13 cellular contexts compared by ENCODE assay signal in the genomic region with DNA sequence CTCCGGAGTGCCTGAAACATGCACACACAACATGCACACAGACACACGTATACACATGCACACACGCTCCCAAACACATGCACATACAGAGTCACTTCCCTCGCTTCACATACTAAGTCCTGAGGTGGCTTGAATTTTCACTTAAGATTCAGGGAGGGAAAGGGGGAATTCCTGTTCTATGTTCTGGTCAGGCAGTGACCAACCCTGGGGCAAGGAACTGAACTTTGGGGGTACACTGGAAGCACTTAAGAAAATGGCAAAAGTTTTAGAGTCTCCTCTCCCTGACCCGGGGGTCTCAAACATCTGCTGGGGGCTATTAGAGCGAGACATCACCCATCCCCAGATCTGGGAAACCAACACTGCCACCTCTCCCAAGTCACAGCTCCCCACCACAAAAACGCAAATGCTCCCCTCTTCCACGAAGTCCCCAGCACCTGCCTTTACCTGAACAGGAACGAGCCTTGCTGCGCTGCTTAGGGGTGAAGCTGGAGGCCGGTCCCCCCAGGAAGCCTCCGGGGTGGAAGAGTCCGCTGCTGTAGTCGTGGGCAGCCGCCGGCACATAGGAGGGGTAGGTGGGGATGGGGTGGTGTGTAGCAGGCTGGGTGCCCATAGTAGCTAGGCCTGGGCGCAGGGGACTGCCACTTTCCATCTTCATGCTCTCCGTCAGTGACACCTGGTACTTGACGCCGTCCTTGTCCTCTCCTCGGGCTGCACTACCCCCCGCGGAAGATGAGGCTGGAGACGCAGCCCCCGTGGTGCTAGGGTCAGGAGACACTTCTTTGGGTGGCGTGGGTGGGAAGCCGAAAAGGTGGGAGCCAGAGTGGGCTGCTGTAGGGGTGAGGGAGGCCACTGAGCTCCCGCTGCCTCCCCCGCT. TPM values are rescaled to one million over a fixed set of nuclear protein-coding genes. Genes with fewer than 3 reads are reported as not detected.
A peak's percentile ranks its signal among the peaks of the same experiment; 100 is the strongest.
DNase-seq lines count a peak whose midpoint lies in the region; TF ChIP-seq lines count a peak whose summit lies in the region.
"Had no signal": no experiment of that assay in that cellular context is flagged by ENCODE, and none has a peak within 500 bp of the region (broad histone marks: within the 10 kb centered on the region; RNA-seq: fewer than 3 reads in every experiment).

No MANE protein-coding gene starts in this region.

- H3K27ac Mint-ChIP-seq in CD8-positive, alpha-beta memory T cell: no peak overlapping the region

- POLR2A ChIA-PET in CD8-positive, alpha-beta memory T cell (lab: Charles Lee): no interaction called here
- POLR2A ChIA-PET in PC-9 (lab: Charles Lee; ENCODE audit: unreplicated experiment): no interaction called here

- H3K4me1 Mint-ChIP-seq in CD8-positive, alpha-beta memory T cell: peaks cover 20 to 54% (median 27%) of the 10 kb centered on the region in 3 donors

- no peaks in the 10 kb centered on the region for H3K36me3 Mint-ChIP-seq in CD8-positive, alpha-beta memory T cell

- peak overlapping the region in 5 of 7 donors; percentile 17 to 66 (median 23) for H3K4me3 Mint-ChIP-seq in CD8-positive, alpha-beta memory T cell

- peaks cover 62 to 76% of the 10 kb centered on the region in 2 donors for H3K27me3 Mint-ChIP-seq in CD8-positive, alpha-beta memory T cell

- peak overlapping the region; percentile 87 for H3K4me2 ChIP-seq in PC-9

- H3K36me3 ChIP-seq in CD8-positive, alpha-beta memory T cell (ENCODE audit: insufficient read depth, low read length): no peaks in the 10 kb centered on the region
- H3K36me3 ChIP-seq in PC-9 (ENCODE audit: low read depth): no peaks in the 10 kb centered on the region
- H3K36me3 ChIP-seq in effector memory CD4-positive, alpha-beta T cell (ENCODE audit: control insufficient read depth, insufficient read depth, low read length): no peaks in the 10 kb centered on the region

- peaks cover 60% of the 10 kb centered on the region for H3K27me3 ChIP-seq in CD8-positive, alpha-beta memory T cell (ENCODE audit: insufficient read depth, low read length, poor library complexity, severe bottlenecking)
- no peaks in the 10 kb centered on the region for H3K27me3 ChIP-seq in PC-9 (ENCODE audit: insufficient read depth, low read depth)
- peaks cover 84% of the 10 kb centered on the region for H3K27me3 ChIP-seq in effector memory CD4-positive, alpha-beta T cell (replicated peaks; ENCODE audit: control insufficient read depth, insufficient read depth, low read length, poor library complexity, severe bottlenecking)

- DNase-seq in CD8-positive, alpha-beta memory T cell: no peak
- DNase-seq in PC-9: no peak
- no peak for DNase-seq in fibroblast of villous mesenchyme (ENCODE audit: low read depth)
- DNase-seq in retinal pigment epithelial cell (ENCODE audit: low read depth): no peak
- DNase-seq in activated effector memory CD4-positive, alpha-beta T cell treated with anti-CD3 and anti-CD28 coated beads, Interleukin-2, amount 50 U/mL, for 16 hours: no peak
- no peak for DNase-seq in effector memory CD4-positive, alpha-beta T cell
- DNase-seq in DMS153 (lab: John Stamatoyannopoulos, UW): no peak
- DNase-seq in cerebellum (ENCODE audit: low spot score): no peak
- DNase-seq: activated CD4-positive, alpha-beta T cell treated with anti-CD3 and anti-CD28 coated beads, Interleukin-2, amount 50 U/mL, for 48 hours; Kasumi-1; left colon had no signal

- no peaks in the 10 kb centered on the region for H3K9me2 ChIP-seq in PC-9 (ENCODE audit: insufficient read depth)

- CTCF ChIA-PET in CD8-positive, alpha-beta memory T cell (lab: Charles Lee): no interaction called here
- CTCF ChIA-PET in PC-9 (lab: Charles Lee): no interaction called here

- peaks cover 20% of the 10 kb centered on the region; the same call in 1 of the 2 replicates for H3F3A ChIP-seq in PC-9 (ENCODE audit: insufficient read depth, low read depth)

- no peaks in the 10 kb centered on the region for H3K9me3 ChIP-seq in CD8-positive, alpha-beta memory T cell (ENCODE audit: low read length)
- no peaks in the 10 kb centered on the region for H3K9me3 ChIP-seq in PC-9 (ENCODE audit: insufficient read depth, low read depth)
- H3K9me3 ChIP-seq in effector memory CD4-positive, alpha-beta T cell (ENCODE audit: control insufficient read depth, low read length): no peaks in the 10 kb centered on the region

- TF ChIP-seq CTCF in PC-9 (conservative IDR thresholded peaks at IDR 0.05) (no peak), fibroblast of villous mesenchyme (IDR thresholded peaks at IDR 0.05; ENCODE audit: insufficient read depth, low read depth, low read length) (no peak), retinal pigment epithelial cell (conservative IDR thresholded peaks at IDR 0.05; ENCODE audit: low read depth, low read length) (no peak)

- H2AFZ ChIP-seq in PC-9: no peak overlapping the region

- H3K4me1 ChIP-seq in CD8-positive, alpha-beta memory T cell (ENCODE audit: insufficient read depth, low read length): peaks cover 28% of the 10 kb centered on the region
- H3K4me1 ChIP-seq in PC-9 (replicated peaks; ENCODE audit: insufficient read depth): peaks cover 47% of the 10 kb centered on the region
- H3K4me1 ChIP-seq in effector memory CD4-positive, alpha-beta T cell (ENCODE audit: control insufficient read depth, insufficient read depth, low read length, poor library complexity, severe bottlenecking): peaks cover 52% of the 10 kb centered on the region

- H3K9me3 Mint-ChIP-seq in CD8-positive, alpha-beta memory T cell: no peaks in the 10 kb centered on the region

- H3K27ac ChIP-seq in CD8-positive, alpha-beta memory T cell (ENCODE audit: low read depth, low read length): peak overlapping the region; percentile 70
- no peak overlapping the region for H3K27ac ChIP-seq in PC-9
- H3K27ac ChIP-seq in effector memory CD4-positive, alpha-beta T cell (ENCODE audit: insufficient read depth, low read length, poor library complexity, severe bottlenecking): no peak overlapping the region

- intact Hi-C loops in PC-9 (cut with micrococcal nuclease; ENCODE audit: unreplicated experiment): loop anchor here (5.0 to 10.0 kb wide), 2 partner anchors 313 to 891 kb away; a partner anchor contains a TSS

- H4K20me1 ChIP-seq in PC-9 (ENCODE audit: insufficient read depth): no peaks in the 10 kb centered on the region

- BruUV-seq in PC-9 (replicated peaks; lab: Mats Ljungman, UMichigan): no TSS peak

- peaks cover 43% of the 10 kb centered on the region for H3K79me2 ChIP-seq in PC-9 (ENCODE audit: low read depth)

- H3K4me3 ChIP-seq in CD8-positive, alpha-beta memory T cell (ENCODE audit: low read length): no peak overlapping the region
- no peak overlapping the region; the same call in 1 of the 2 replicates for H3K4me3 ChIP-seq in PC-9
- H3K4me3 ChIP-seq in fibroblast of villous mesenchyme (ENCODE audit: low read depth, low read length): peak overlapping the region; percentile 85
- H3K4me3 ChIP-seq in retinal pigment epithelial cell (ENCODE audit: low read length): peak overlapping the region; percentile 84
- no peak overlapping the region for H3K4me3 ChIP-seq in effector memory CD4-positive, alpha-beta T cell (ENCODE audit: insufficient read depth, low read depth, low read length, poor library complexity, severe bottlenecking)

RNA-seq across cellular contexts. Expression of a gene that starts 7.5 kb away (rescaled TPM):
- total RNA-seq in CD8-positive, alpha-beta memory T cell: not detected
- not detected for polyA plus RNA-seq in CD8-positive, alpha-beta memory T cell
- 29.0 and 36.9 TPM in 2 replicates for total RNA-seq in PC-9 (2021)
- total RNA-seq in fibroblast of villous mesenchyme: 26.7 and 41.0 TPM in 2 replicates
- total RNA-seq in cerebellum: 2.0 TPM

RNA-seq across cellular contexts. Expression of a gene that starts 18.8 kb away (rescaled TPM):
- total RNA-seq in CD8-positive, alpha-beta memory T cell: not detected
- not detected for polyA plus RNA-seq in CD8-positive, alpha-beta memory T cell
- total RNA-seq in PC-9 (2021) (not detected in 2 replicates), fibroblast of villous mesenchyme (not detected in 2 replicates), cerebellum (not detected)
- total RNA-seq: left colon, SK-MEL-5 had no signal
- polyA plus RNA-seq: adipose tissue had no signal

Comparison
In these comparisons a context has a peak if more than half of its experiments do, and no peak if none do; other contexts are left out.
1. H3K4me3 ChIP-seq: peak in fibroblast of villous mesenchyme (single experiment) and retinal pigment epithelial cell (single experiment); none in CD8-positive, alpha-beta memory T cell (single experiment), PC-9 (single experiment) and effector memory CD4-positive, alpha-beta T cell (single experiment).